2 cellular contexts compared by ENCODE assay signal in genomic region chr6:71402101-71402500, GRCh38.
TF ChIP-seq lines count a peak whose summit lies in the region.

No MANE protein-coding gene starts in this region.

TF ChIP-seq in A549, 52 proteins besides CTCF, POLR2A, EP300 and RAD21:
- TF ChIP-seq RCOR1 (IDR thresholded peaks at IDR 0.05; ENCODE audit: low read depth, low read length) (no peak), FOSB (CRISPR knock-in tag; IDR thresholded peaks at IDR 0.05) (no peak), CEBPB (IDR thresholded peaks at IDR 0.05) (no peak), RFX5 (IDR thresholded peaks at IDR 0.05) (no peak), RARB (CRISPR knock-in tag; IDR thresholded peaks at IDR 0.05) (no peak), NPAS2 (CRISPR knock-in tag; IDR thresholded peaks at IDR 0.05; ENCODE audit: borderline replicate concordance) (no peak), BHLHE40 (IDR thresholded peaks at IDR 0.05; ENCODE audit: low read depth, low read length) (no peak), HEYL (CRISPR knock-in tag; IDR thresholded peaks at IDR 0.05) (no peak), POLR2AphosphoS2 (conservative IDR thresholded peaks at IDR 0.05; ENCODE audit: low read length) (no peak), JUN (IDR thresholded peaks at IDR 0.05) (no peak), ZNF302 (CRISPR knock-in tag; IDR thresholded peaks at IDR 0.05) (no peak), MAX (IDR thresholded peaks at IDR 0.05) (no peak), TP53 (CRISPR knock-in tag; IDR thresholded peaks at IDR 0.05) (no peak), KDM1A (IDR thresholded peaks at IDR 0.05; ENCODE audit: low read depth) (no peak), HES2 (IDR thresholded peaks at IDR 0.05) (no peak), TFCP2L1 (CRISPR knock-in tag; IDR thresholded peaks at IDR 0.05) (no peak), FOXS1 (CRISPR knock-in tag; IDR thresholded peaks at IDR 0.05) (no peak)
TF ChIP-seq in A549: peak in this region for 0.

TF ChIP-seq in GM23338, 12 proteins besides CTCF, POLR2A, EP300 and RAD21:
- TF ChIP-seq JUNB (IDR thresholded peaks at IDR 0.05; ENCODE audit: unreplicated experiment), result no peak
- no peak for TF ChIP-seq EZH2phosphoT487 (IDR thresholded peaks at IDR 0.05; ENCODE audit: unreplicated experiment)
- no peak for TF ChIP-seq STAT1 (IDR thresholded peaks at IDR 0.05; ENCODE audit: unreplicated experiment)
- TF ChIP-seq ZNF462 (CRISPR knock-in tag; IDR thresholded peaks at IDR 0.05), result no peak
